Comparison of ENCODE assay signal across 22 cellular contexts in the genomic region with DNA sequence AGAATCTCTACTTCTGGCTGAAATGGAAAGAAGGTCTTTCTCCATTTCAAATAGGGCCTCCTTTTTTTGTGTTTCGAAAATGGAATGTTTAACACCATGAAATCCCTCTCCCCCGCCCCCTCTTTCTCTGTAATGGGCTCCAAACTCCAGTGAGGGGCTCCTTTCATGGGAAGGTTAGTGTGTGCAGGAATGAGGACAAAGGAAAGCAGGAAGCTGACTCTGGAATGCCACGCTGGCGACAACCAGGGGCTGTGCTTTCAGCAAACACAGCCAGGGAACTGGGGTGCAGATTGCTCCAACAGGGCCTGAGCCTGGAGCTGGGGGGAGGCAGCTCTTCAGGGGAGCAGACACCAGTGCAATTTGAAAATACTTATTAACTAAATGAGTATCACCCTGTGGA.
DNase-seq lines count a peak whose midpoint lies in the region; ATAC-seq, FAIRE-seq and TF ChIP-seq lines count a peak whose summit lies in the region.
"Had no signal": no experiment of that assay in that cellular context is flagged by ENCODE, and none has a peak within 500 bp of the region (broad histone marks: within the 10 kb centered on the region; RNA-seq: fewer than 3 reads in every experiment).

No MANE protein-coding gene starts in this region.

- H2BK20ac ChIP-seq in H1 (ENCODE audit: low read length) = no peak overlapping the region

- H2AFZ ChIP-seq in H1 (ENCODE audit: low read length) = no peak overlapping the region

- no peaks in the 10 kb centered on the region for H3K79me2 ChIP-seq in H1 (ENCODE audit: control insufficient read depth in 1 of 2, insufficient read depth in 2 of 2, low read length in 2 of 2)
- H3K79me2 ChIP-seq in mesendoderm (ENCODE audit: control insufficient read depth, insufficient read depth, low read length) = no peaks in the 10 kb centered on the region

- H3K18ac ChIP-seq in H1 (ENCODE audit: extremely low read depth, low read length) (no peak overlapping the region), mesendoderm (ENCODE audit: low read length) (no peak overlapping the region)

- no peak overlapping the region for H3K56ac ChIP-seq in H1 (replicated peaks; ENCODE audit: insufficient read length, low read depth, low read length)
- no peak overlapping the region for H3K56ac ChIP-seq in mesendoderm (ENCODE audit: low read length)

- H3K9ac ChIP-seq in NT2/D1 (ENCODE audit: insufficient read length, low read depth) = peak overlapping the region; percentile 24
- no peak overlapping the region for H3K9ac ChIP-seq in H1 (replicated peaks in 1 of 4; ENCODE audit: extremely low read depth in 1 of 4, low read depth in 3 of 4, low read length in 3 of 4)
- H3K9ac ChIP-seq in mesendoderm (ENCODE audit: low read length) = peak overlapping the region; percentile 24

- H3K23ac ChIP-seq in H1 (ENCODE audit: insufficient read length) = no peak overlapping the region
- no peak overlapping the region for H3K23ac ChIP-seq in mesendoderm (ENCODE audit: low read length)

- CTCF ChIA-PET in H1 (lab: Charles Lee; ENCODE audit: partially characterized antibody) = interaction anchor here (0.6 to 7.2 kb wide), 10 partner anchors 12 to 783 kb away, joined by 3 to 64 read pairs (median 4); no protein-coding TSS in a partner anchor

- TF ChIP-seq EP300 in H1 (IDR thresholded peaks at IDR 0.05; ENCODE audit: borderline replicate concordance in 1 of 2, low read depth in 2 of 2, low read length in 2 of 2) = no peak

- no peak for TF ChIP-seq CTCF in H1 (IDR thresholded peaks at IDR 0.05; ENCODE audit: control extremely low read depth in 1 of 3, insufficient read depth in 1 of 3, low read depth in 1 of 3, low read length in 3 of 3)

- H4K8ac ChIP-seq in H1 (ENCODE audit: extremely low read depth, insufficient read depth, low read length) (no peak overlapping the region), mesendoderm (ENCODE audit: low read depth, low read length) (no peak overlapping the region)

- H2BK12ac ChIP-seq in H1 (ENCODE audit: low read depth, low read length) = no peak overlapping the region

- no peak overlapping the region for H3K4ac ChIP-seq in H1 (replicated peaks; ENCODE audit: insufficient read length, low read depth, low read length)
- no peak overlapping the region for H3K4ac ChIP-seq in mesendoderm (ENCODE audit: low read depth, low read length)

- no peak overlapping the region for H3K4me3 ChIP-seq in NT2/D1 (ENCODE audit: insufficient read length, low read depth)
- H3K4me3 ChIP-seq in H1 (ENCODE audit: extremely low read depth in 1 of 4, insufficient read depth in 2 of 4, low read depth in 3 of 4, low read length in 4 of 4) = no peak overlapping the region
- H3K4me3 ChIP-seq in mesendoderm (ENCODE audit: low read length) = no peak overlapping the region
- H3K4me3 ChIP-seq: prostate gland had no signal

- POLR2A ChIA-PET in H1 (lab: Charles Lee; ENCODE audit: partially characterized antibody) = interaction anchor here (1.0 to 1.1 kb wide), 2 partner anchors 8 to 50 kb away, joined by 3 read pairs; no protein-coding TSS in a partner anchor

- H3K4me2 ChIP-seq in H1 (ENCODE audit: insufficient read depth in 1 of 2, low read depth in 2 of 2, low read length in 2 of 2) = peak overlapping the region; percentile 12 to 23; a peak in 1 of 4 replicates
- H3K4me2 ChIP-seq in mesendoderm (ENCODE audit: low read length) = no peak overlapping the region

- no peak for TF ChIP-seq POLR2A in H1 (IDR thresholded peaks at IDR 0.05; ENCODE audit: control extremely low read depth in 1 of 2, low read depth in 2 of 2, low read length in 2 of 2)

- H2BK15ac ChIP-seq in H1 (ENCODE audit: low read length) = no peak overlapping the region
- H2BK15ac ChIP-seq in mesendoderm (replicated peaks; ENCODE audit: low read depth) = no peak overlapping the region

- H2BK5ac ChIP-seq in H1 (ENCODE audit: low read depth, low read length) (no peak overlapping the region), mesendoderm (ENCODE audit: low read length) (no peak overlapping the region)

- H3K27ac ChIP-seq in H1 (ENCODE audit: low read depth, low read length) (0 out of 2 replicates have a peak overlapping the region, but pooled peaks have one; percentile 49), mesendoderm (ENCODE audit: low read depth, low read length) (no peak overlapping the region)
- H3K27ac ChIP-seq: prostate gland had no signal

- H3K36me3 ChIP-seq in NT2/D1 (ENCODE audit: insufficient read depth, insufficient read length, low read length) (no peaks in the 10 kb centered on the region), H1 (ENCODE audit: control insufficient read depth in 2 of 4, insufficient read depth in 4 of 4, low read length in 3 of 4) (no peaks in the 10 kb centered on the region), mesendoderm (ENCODE audit: control insufficient read depth, insufficient read depth, low read length) (no peaks in the 10 kb centered on the region)
- H3K36me3 ChIP-seq: prostate gland had no signal

- H3K79me1 ChIP-seq in H1 (ENCODE audit: low read depth, low read length) (no peaks in the 10 kb centered on the region), mesendoderm (ENCODE audit: low read length) (no peaks in the 10 kb centered on the region)

- H3K14ac ChIP-seq in H1 (ENCODE audit: insufficient read length) = no peak overlapping the region

- H3K23me2 ChIP-seq in H1 (ENCODE audit: low read depth, low read length) = no peaks in the 10 kb centered on the region

- TF ChIP-seq RAD21 in H1 (IDR thresholded peaks at IDR 0.05 in 1 of 2, conservative IDR thresholded peaks at IDR 0.05 in 1 of 2; ENCODE audit: low read depth in 2 of 2, low read length in 2 of 2) = no peak

- no peaks in the 10 kb centered on the region for H4K20me1 ChIP-seq in H1 (replicated peaks in 1 of 2; ENCODE audit: control insufficient read depth in 1 of 2, insufficient read depth in 2 of 2, low read length in 2 of 2)

- FAIRE-seq in H1 (lab: Jason Lieb, UNC) = no peak
- FAIRE-seq: islet of Langerhans, small intestine had no signal

- H2AK5ac ChIP-seq in H1 (ENCODE audit: low read depth, low read length) = no peak overlapping the region
- no peak overlapping the region for H2AK5ac ChIP-seq in mesendoderm (ENCODE audit: low read length)

- DNase-seq in NT2/D1 (ENCODE audit: low read depth, low spot score) (peak; percentile 86), H1 (ENCODE audit: low read depth in 1 of 2, low spot score in 2 of 2) (peak in 1 of 2 experiments; percentile 41), mesendoderm (peak; percentile 72), sciatic nerve (ENCODE audit: low spot score) (peak; percentile 36), D341Med (ENCODE audit: low spot score) (no peak), NOMO-1 (lab: John Stamatoyannopoulos, UW; ENCODE audit: unreplicated experiment in 2 of 2) (no peak), NOMO-1 treated with dmso at 0.1 percent for 144 hours (lab: John Stamatoyannopoulos, UW; ENCODE audit: unreplicated experiment) (no peak), amygdala (lab: John Stamatoyannopoulos, UW) (no peak)
- DNase-seq: activated B cell treated with CpG ODN at 0.5 μM for 24 hours; activated CD4-positive, alpha-beta memory T cell treated with anti-CD3 and anti-CD28 coated beads for 36 hours; activated naive CD4-positive, alpha-beta T cell treated with anti-CD3 and anti-CD28 coated beads, Interleukin-2, amount 10 ng/mL, durations not matched to agents 7 days and 5 days; anterior cingulate cortex; glutamatergic neuron; naive thymus-derived CD8-positive, alpha-beta T cell; NCI-H1436; small intestine; stimulated activated CD4-positive, alpha-beta T cell treated with anti-CD3 and anti-CD28 coated beads, Interleukin-4, amount 100 ng/mL, for 1 hour; stimulated activated naive CD8-positive, alpha-beta T cell treated with anti-CD3 and anti-CD28 coated beads, Interleukin-15, amount 100 ng/mL, for 72 hours; T-helper 9 cell had no signal

- no peak for ATAC-seq in sciatic nerve
- ATAC-seq: naive thymus-derived CD8-positive, alpha-beta T cell; SK-N-SH treated with all-trans-retinoic acid at 6 μM for 48 hours; stimulated activated naive CD8-positive, alpha-beta T cell treated with anti-CD3 and anti-CD28 coated beads, Interleukin-15, amount 100 ng/mL, for 72 hours had no signal

- H4K5ac ChIP-seq in H1 (ENCODE audit: insufficient read length, low read depth, low read length) (no peak overlapping the region), mesendoderm (ENCODE audit: low read length) (no peak overlapping the region)

- H2BK120ac ChIP-seq in H1 (replicated peaks; ENCODE audit: low read depth, low read length) (no peak overlapping the region), mesendoderm (ENCODE audit: low read depth, low read length) (no peak overlapping the region)

- intact Hi-C loops in sciatic nerve (cut with DNase I) = no loop called here

- no peak overlapping the region for H4K91ac ChIP-seq in H1 (replicated peaks; ENCODE audit: insufficient read length, low read length)

- no peaks in the 10 kb centered on the region for H3K9me3 ChIP-seq in NT2/D1 (ENCODE audit: insufficient read depth, low read length)
- H3K9me3 ChIP-seq in H1 (ENCODE audit: insufficient read depth in 2 of 2, low read depth in 1 of 2, low read length in 1 of 2) = no peaks in the 10 kb centered on the region
- H3K9me3 ChIP-seq: prostate gland had no signal

- H3K27me3 ChIP-seq in NT2/D1 (ENCODE audit: insufficient read depth, insufficient read length) (no peaks in the 10 kb centered on the region), H1 (replicated peaks in 1 of 4; ENCODE audit: control insufficient read depth in 3 of 4, extremely low read depth in 1 of 4, insufficient read depth in 3 of 4, low read length in 3 of 4) (no peaks in the 10 kb centered on the region; a peak in 1 of 7 replicates), mesendoderm (ENCODE audit: insufficient read depth, low read length, poor library complexity) (no peaks in the 10 kb centered on the region)

- WGBS in H1 (ENCODE audit: extremely low coverage in 1 of 2, insufficient coverage in 1 of 2, insufficient read length in 1 of 2, insufficient replicate concordance in 2 of 2, low coverage in 1 of 2, low lambda C conversion rate in 2 of 2, missing lambda C conversion rate in 1 of 2), 2 experiments = 40% methylated on average over 4 of the region's 4 CpGs; no CpG with 5 or more reads in 1 of the 2 experiments
- no CpG with 5 or more reads among the region's 4 CpGs for WGBS in mesendoderm (ENCODE audit: extremely low coverage, insufficient coverage, low lambda C conversion rate)

- H3K4me1 ChIP-seq in NT2/D1 (ENCODE audit: insufficient read depth, insufficient read length) (peaks cover 6% of the 10 kb centered on the region), H1 (replicated peaks in 1 of 4; ENCODE audit: control insufficient read depth in 3 of 4, insufficient read depth in 4 of 4, low read length in 3 of 4) (peaks cover 0 to 8% (median 2%) of the 10 kb centered on the region in 4 experiments; a peak in 4 of 7 replicates), mesendoderm (ENCODE audit: control insufficient read depth, low read depth, low read length) (peaks cover 8% of the 10 kb centered on the region)
- H3K4me1 ChIP-seq: prostate gland had no signal

TF ChIP-seq in H1, 55 proteins besides CTCF, POLR2A, EP300 and RAD21 (continues in another document):
- TF ChIP-seq, protein P1, sequence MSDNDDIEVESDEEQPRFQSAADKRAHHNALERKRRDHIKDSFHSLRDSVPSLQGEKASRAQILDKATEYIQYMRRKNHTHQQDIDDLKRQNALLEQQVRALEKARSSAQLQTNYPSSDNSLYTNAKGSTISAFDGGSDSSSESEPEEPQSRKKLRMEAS (IDR thresholded peaks at IDR 0.05) = 0 out of 2 replicates have a peak, but pooled peaks have one; percentile 25
- no peak for TF ChIP-seq TCF12 (IDR thresholded peaks at IDR 0.05; ENCODE audit: low read depth, low read length)

Comparison
In these comparisons a context has a peak if more than half of its experiments do, and no peak if none do; other contexts are left out.
1. DNase-seq: peak in NT2/D1 (single experiment), mesendoderm (single experiment) and sciatic nerve (single experiment); none in D341Med (single experiment), NOMO-1 (0 of 2), NOMO-1 treated with dmso at 0.1 percent for 144 hours (single experiment) and amygdala (0 of 56).
2. H3K9ac ChIP-seq: peak in NT2/D1 (single experiment) and mesendoderm (single experiment); none in H1 (0 of 4).